ENCODE assay signal across 26 cellular contexts in the genomic region with DNA sequence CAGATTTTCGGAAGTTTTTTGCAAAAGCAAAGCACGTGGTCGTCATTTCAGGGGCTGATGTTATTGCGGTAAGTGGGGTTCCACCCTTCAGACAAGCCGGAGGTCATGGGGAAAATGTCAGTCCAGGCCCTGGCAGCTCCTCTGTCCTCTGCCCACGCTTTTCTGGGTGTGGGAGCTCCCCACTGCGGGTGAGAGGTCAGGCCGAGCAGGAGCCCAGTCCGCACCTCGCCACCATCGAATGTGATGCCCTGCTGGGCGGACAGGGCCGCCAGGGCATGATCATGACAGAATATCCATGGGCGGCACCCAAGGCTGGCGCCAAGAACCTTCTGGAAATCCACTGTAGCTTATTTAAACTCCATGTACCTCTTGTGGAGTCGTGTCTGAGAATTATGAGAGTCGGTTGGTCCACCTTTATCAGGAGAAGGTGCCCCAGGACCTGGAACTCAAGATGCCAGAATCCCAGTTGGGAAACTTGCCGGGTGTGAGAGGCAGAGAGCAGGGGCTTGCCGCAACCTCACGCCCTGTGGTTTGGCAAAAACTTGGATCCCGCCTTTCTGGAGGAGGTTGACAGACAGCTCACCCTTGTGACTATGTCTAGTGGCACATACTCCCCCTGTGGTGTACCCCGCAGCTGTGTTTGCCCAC. TPM values are rescaled to one million over a fixed set of nuclear protein-coding genes. Genes with fewer than 3 reads are reported as not detected.
"Had no signal": no experiment of that assay in that cellular context is flagged by ENCODE, and none has a peak within 500 bp of the region (broad histone marks: within the 10 kb centered on the region; RNA-seq: fewer than 3 reads in every experiment).

No MANE protein-coding gene starts in this region.

- H3K36me3 ChIP-seq: heart right ventricle, left lung, pancreas, prostate gland, sigmoid colon, uterus had no signal

- H3K4me3 ChIP-seq: heart right ventricle, hepatocyte, left lung, lung, pancreas, prostate gland, sigmoid colon, tibial nerve, uterus had no signal

- H3K4me2 ChIP-seq: hepatocyte had no signal

- ATAC-seq: heart right ventricle; left colon; left lung; naive thymus-derived CD8-positive, alpha-beta T cell; pancreas; right cardiac atrium; stimulated activated memory B cell treated with anti-CD40 and anti-IgM and Interleukin-4, amounts not matched to agents 10 μg/mL and 1 μg/mL and 100 μg/mL, for 72 hours; stimulated activated naive CD8-positive, alpha-beta T cell treated with anti-CD3 and anti-CD28 coated beads, Interleukin-15, amount 100 ng/mL, for 72 hours had no signal

- H3K27ac ChIP-seq: heart right ventricle, hepatocyte, left lung, pancreas, prostate gland, sigmoid colon, tibial nerve, uterus had no signal

- H2AFZ ChIP-seq: hepatocyte had no signal

- H3K4me1 ChIP-seq: heart right ventricle, left lung, pancreas, prostate gland, sigmoid colon, tibial nerve, uterus had no signal

- H3K9me3 ChIP-seq: heart right ventricle, left lung, pancreas, prostate gland, sigmoid colon, tibial nerve, uterus had no signal

- H3K27me3 ChIP-seq: hepatocyte, left lung, pancreas, sigmoid colon, tibial nerve, uterus had no signal

- DNase-seq: heart right ventricle; left colon; mesendoderm; naive thymus-derived CD8-positive, alpha-beta T cell; nucleus accumbens; pancreas; posterior cingulate gyrus; retina; right cardiac atrium; sigmoid colon; small intestine; stimulated activated CD4-positive, alpha-beta T cell treated with anti-CD3 and anti-CD28 coated beads, Interleukin-1b, Interleukin-23, amount 100 ng/mL, for 48 hours; stimulated activated CD4-positive, alpha-beta T cell treated with anti-CD3 and anti-CD28 coated beads, Interleukin-2, amount 100 ng/mL, for 48 hours; stimulated activated CD4-positive, alpha-beta T cell treated with anti-CD3 and anti-CD28 coated beads, Interleukin-4, amount 100 ng/mL, for 4 hours; stimulated activated CD8-positive, alpha-beta memory T cell treated with anti-CD3 and anti-CD28 coated beads, Interleukin-4, amount 100 ng/mL, for 48 hours; stimulated activated naive CD4-positive, alpha-beta T cell treated with Interleukin-2 at 50 U/mL for 16 hours; stimulated activated naive CD8-positive, alpha-beta T cell treated with anti-CD3 and anti-CD28 coated beads, Interleukin-15, amount 100 ng/mL, for 72 hours; substantia nigra; uterus had no signal

RNA-seq across cellular contexts. Expression of a gene that starts 6.9 kb away (rescaled TPM):
- total RNA-seq: mononuclear cell; naive thymus-derived CD8-positive, alpha-beta T cell had no signal
- polyA plus RNA-seq: naive thymus-derived CD8-positive, alpha-beta T cell had no signal
